8 cellular contexts compared by ENCODE assay signal in the genomic region with DNA sequence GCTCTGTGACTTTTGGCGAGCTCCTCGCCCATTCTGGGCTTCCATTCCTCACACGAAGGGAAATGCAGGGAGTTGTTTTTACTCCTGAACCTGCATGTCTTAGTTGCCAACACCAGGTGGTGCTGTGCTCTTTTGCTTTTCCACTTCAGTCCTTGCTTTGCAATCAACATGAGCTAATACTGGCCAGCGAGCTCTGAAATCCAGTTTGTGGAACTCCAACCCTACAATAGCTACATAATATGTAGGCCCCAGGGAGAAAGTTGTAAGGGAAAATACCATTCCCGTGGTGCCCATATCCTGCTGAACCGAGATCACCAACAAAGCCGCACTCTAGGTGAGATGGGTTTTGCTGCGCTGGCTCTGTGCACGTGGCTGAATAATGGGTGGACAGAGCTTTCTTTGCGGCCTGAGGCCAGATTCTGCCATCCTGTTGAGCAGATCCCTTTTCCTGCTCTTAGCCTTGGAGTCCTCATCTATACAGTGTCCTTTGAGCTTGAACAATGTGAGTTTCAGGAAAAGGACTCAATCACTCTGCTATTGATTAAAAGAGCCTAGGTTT. TPM values are rescaled to one million over a fixed set of nuclear protein-coding genes. Genes with fewer than 3 reads are reported as not detected.
DNase-seq lines count a peak whose midpoint lies in the region; ATAC-seq and TF ChIP-seq lines count a peak whose summit lies in the region.

No MANE protein-coding gene starts in this region.

- ATAC-seq in stimulated activated naive CD8-positive, alpha-beta T cell treated with anti-CD3 and anti-CD28 coated beads, Interleukin-15, Interleukin-2, amounts not matched to agents 100 U/mL and 50 U/mL, for 24 hours, result no peak

- DNase-seq in Caki2 (ENCODE audit: low read depth) (peak; percentile 65), H7 (peak; percentile 75), NCI-H2227 treated with DMSO at 0.1 percent for 48 hours (lab: John Stamatoyannopoulos, UW) (peak; percentile 43), ecto neural progenitor cell (ENCODE audit: low spot score) (peak; percentile 69), lung microvascular endothelial cell (ENCODE audit: low read depth in 2 of 2) (peak; percentile 85 to 93)
- DNase-seq in stimulated activated naive CD8-positive, alpha-beta T cell treated with anti-CD3 and anti-CD28 coated beads, Interleukin-15, Interleukin-2, amounts not matched to agents 100 U/mL and 50 U/mL, for 24 hours, result peak; percentile 36
- DNase-seq in NK-92 treated with Interleukin-12 subunit alpha and Interleukin-12 subunit beta, amount 100 ng/mL, for 24 hours (lab: John Stamatoyannopoulos, UW), result no peak

- H3K4me3 ChIP-seq in H7 (ENCODE audit: insufficient read depth, low read depth, low read length) (no peak overlapping the region), WI38 (ENCODE audit: low read depth, low read length) (no peak overlapping the region)

- peak; percentile 69 for TF ChIP-seq CTCF in WI38 (IDR thresholded peaks at IDR 0.05; ENCODE audit: low read depth, low read length)

- peaks cover 4% of the 10 kb centered on the region for H3K36me3 ChIP-seq in H7 (replicated peaks; ENCODE audit: control insufficient read depth, insufficient read depth, low read length)

- no peaks in the 10 kb centered on the region for H3K27me3 ChIP-seq in H7 (ENCODE audit: control insufficient read depth, insufficient read depth, low read length)

- in situ Hi-C loops in Caki2 (cut with HindIII; ENCODE audit: low pct_unique_long_range_greater_than_20kb, low sequenced_read_pairs), result no loop called here

RNA-seq across cellular contexts. Expression of a gene that starts 25.0 kb away (rescaled TPM):
- 23.5 and 25.5 TPM in 2 replicates for total RNA-seq in Caki2 (2014; rRNA removed; shearing (Covaris generic); ENCODE audit: low replicate concordance)
- total RNA-seq in H7 (2014; rRNA removed; shearing (Covaris generic)), result 17.0 and 17.9 TPM in 2 replicates
- total RNA-seq in lung microvascular endothelial cell, result 6.0 and 7.4 TPM in 2 replicates

RNA-seq across cellular contexts. Expression of a gene that starts 25.2 kb away (rescaled TPM):
- total RNA-seq in Caki2 (2014; rRNA removed; shearing (Covaris generic); ENCODE audit: low replicate concordance), result 24.7 and 30.2 TPM in 2 replicates
- 23.9 and 31.0 TPM in 2 replicates for total RNA-seq in H7 (2014; rRNA removed; shearing (Covaris generic))
- total RNA-seq in lung microvascular endothelial cell, result 26.0 and 31.6 TPM in 2 replicates
